Comparison of ENCODE assay signal across 8 cellular contexts in the genomic region with DNA sequence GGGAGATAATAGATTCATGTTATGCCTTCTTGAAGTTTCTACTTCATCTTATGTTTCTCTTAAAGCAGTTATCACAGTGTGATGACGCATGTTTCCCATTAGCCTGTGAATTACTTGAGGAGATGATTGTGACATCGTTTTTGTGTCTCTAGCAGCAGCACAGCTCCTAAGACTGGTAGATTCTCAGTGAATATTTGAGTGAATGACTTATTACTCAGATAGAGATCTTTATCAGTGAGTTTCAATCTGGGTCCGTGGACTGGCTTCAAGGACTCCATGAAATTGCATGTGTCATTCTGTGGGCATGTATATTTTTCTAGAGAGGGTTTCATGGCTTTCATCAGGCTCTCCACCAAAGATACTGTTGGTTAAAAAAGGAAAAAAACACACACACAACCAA. TPM values are rescaled to one million over a fixed set of nuclear protein-coding genes. Genes with fewer than 3 reads are reported as not detected.
DNase-seq lines count a peak whose midpoint lies in the region; ATAC-seq, FAIRE-seq and TF ChIP-seq lines count a peak whose summit lies in the region.

No MANE protein-coding gene starts in this region.

- H3K27me3 Mint-ChIP-seq in activated naive CD4-positive, alpha-beta T cell treated with anti-CD3 and anti-CD28 coated beads for 36 hours (ENCODE audit: low read depth) = no peaks in the 10 kb centered on the region

- TF ChIP-seq CTCF in heart left ventricle (IDR thresholded peaks at IDR 0.05) (no peak), kidney (IDR thresholded peaks at IDR 0.05; ENCODE audit: borderline replicate concordance, extremely low read depth, insufficient read depth) (no peak), upper lobe of left lung (IDR thresholded peaks at IDR 0.05) (no peak)

- H3K4me3 ChIP-seq in heart left ventricle = no peak overlapping the region
- H3K4me3 ChIP-seq in kidney (ENCODE audit: low read length in 2 of 2) = no peak overlapping the region
- no peak overlapping the region for H3K4me3 ChIP-seq in upper lobe of left lung

- peaks cover 0 to 33% (median 10%) of the 10 kb centered on the region in 9 donors for H3K36me3 ChIP-seq in heart left ventricle
- peaks cover 0 to 2% of the 10 kb centered on the region in 2 donors for H3K36me3 ChIP-seq in kidney (ENCODE audit: control insufficient read depth in 1 of 2, insufficient read depth in 2 of 2, low read length in 2 of 2)
- H3K36me3 ChIP-seq in upper lobe of left lung = peaks cover 0 to 6% (median 0%) of the 10 kb centered on the region in 4 donors

- peaks cover 71% of the 10 kb centered on the region for H3K4me1 Mint-ChIP-seq in activated naive CD4-positive, alpha-beta T cell treated with anti-CD3 and anti-CD28 coated beads for 36 hours (ENCODE audit: low read depth)

- peaks cover 7% of the 10 kb centered on the region for H3K9me3 Mint-ChIP-seq in activated naive CD4-positive, alpha-beta T cell treated with anti-CD3 and anti-CD28 coated beads for 36 hours

- peak overlapping the region; percentile 73 for H3K27ac Mint-ChIP-seq in activated naive CD4-positive, alpha-beta T cell treated with anti-CD3 and anti-CD28 coated beads for 36 hours

- FAIRE-seq in kidney (lab: Jason Lieb, UNC) = no peak

- ATAC-seq in heart left ventricle = no peak
- ATAC-seq in upper lobe of left lung (ENCODE audit: low FRiP score in 2 of 2) = no peak
- no peak for ATAC-seq in GM19035 (IDR thresholded peaks at IDR 0.05; ENCODE audit: unreplicated experiment)

- TF ChIP-seq POLR2A in heart left ventricle (IDR thresholded peaks at IDR 0.05) = no peak
- TF ChIP-seq POLR2A in upper lobe of left lung (IDR thresholded peaks at IDR 0.05) = no peak

- WGBS in heart left ventricle, 4 donors = 44 to 55% (median 49%) methylated on average over 3 of the region's 3 CpGs
- WGBS in upper lobe of left lung, 2 donors = 53 to 56% methylated on average over 3 of the region's 3 CpGs

- peak overlapping the region; percentile 8 for H3K4me3 Mint-ChIP-seq in activated naive CD4-positive, alpha-beta T cell treated with anti-CD3 and anti-CD28 coated beads for 36 hours

- H3K9me3 ChIP-seq in heart left ventricle (peaks cover 0 to 5% (median 0%) of the 10 kb centered on the region in 12 donors), kidney (ENCODE audit: control insufficient read depth in 1 of 2, low read length in 2 of 2) (no peaks in the 10 kb centered on the region), upper lobe of left lung (no peaks in the 10 kb centered on the region)

- H3K27ac ChIP-seq in heart left ventricle = peak overlapping the region in 7 of 12 donors; percentile 10 to 94 (median 44)
- H3K27ac ChIP-seq in kidney (ENCODE audit: low read depth in 2 of 2, low read length in 2 of 2) = peak overlapping the region; percentile 21 to 38
- peak overlapping the region in 3 of 4 donors; percentile 3 to 37 (median 16) for H3K27ac ChIP-seq in upper lobe of left lung

- peaks cover 7% of the 10 kb centered on the region for H3K36me3 Mint-ChIP-seq in activated naive CD4-positive, alpha-beta T cell treated with anti-CD3 and anti-CD28 coated beads for 36 hours (ENCODE audit: low read depth)

- CTCF ChIA-PET in activated naive CD4-positive, alpha-beta T cell treated with anti-CD3 and anti-CD28 coated beads for 36 hours (lab: Charles Lee) = interaction anchor here (0.6 to 1.6 kb wide), 2 partner anchors 51 to 79 kb away, joined by 4 to 6 read pairs; no protein-coding TSS in a partner anchor

- TF ChIP-seq EP300 in upper lobe of left lung (IDR thresholded peaks at IDR 0.05) = no peak

- H3K9ac ChIP-seq in kidney (ENCODE audit: low read length in 2 of 2) = no peak overlapping the region

- H3K27me3 ChIP-seq in heart left ventricle (no peaks in the 10 kb centered on the region), upper lobe of left lung (no peaks in the 10 kb centered on the region)

- no peak for DNase-seq in heart left ventricle
- no peak for DNase-seq in cardiac septum (ENCODE audit: low spot score)
- DNase-seq in activated naive CD4-positive, alpha-beta T cell treated with anti-CD3 and anti-CD28 coated beads for 36 hours = peak; percentile 48
- DNase-seq in kidney = no peak
- no peak for DNase-seq in upper lobe of left lung
- no peak for DNase-seq in cerebellar nuclear complex (lab: John Stamatoyannopoulos, UW)
- DNase-seq in NCI-H2171 (lab: John Stamatoyannopoulos, UW) = no peak

- H3K4me1 ChIP-seq in heart left ventricle (peaks cover 23 to 99% (median 84%) of the 10 kb centered on the region in 12 donors), kidney (ENCODE audit: control insufficient read depth in 1 of 2, insufficient read depth in 1 of 2, low read depth in 1 of 2, low read length in 2 of 2) (peaks cover 29 to 44% of the 10 kb centered on the region in 2 donors), upper lobe of left lung (peaks cover 32 to 45% (median 34%) of the 10 kb centered on the region in 4 donors)

- intact Hi-C loops in heart left ventricle (cut with DNase I) = no loop called here
- intact Hi-C loops in cardiac septum (cut with DNase I) = no loop called here
- intact Hi-C loops in activated naive CD4-positive, alpha-beta T cell treated with anti-CD3 and anti-CD28 coated beads for 36 hours (cut with micrococcal nuclease) = loop anchor here (2.0 to 10.0 kb wide), 3 partner anchors 13 to 1027 kb away; a partner anchor contains a TSS
- intact Hi-C loops in kidney (cut with DNase I) = no loop called here

RNA-seq across cellular contexts. Expression of a gene that starts 29.9 kb away (rescaled TPM):
- total RNA-seq in heart left ventricle (10 to 100 TPM; 14.9 to 65.5 (median 40.8) TPM), cardiac septum (59.4 TPM), kidney (53.6 TPM), upper lobe of left lung (10 to 100 TPM; 17.5 to 38.8 (median 26.8) TPM)
- polyA plus RNA-seq in heart left ventricle (10 to 100 TPM; 11.6 to 15.4 TPM), kidney (ENCODE audit: insufficient read depth, low read depth, low replicate concordance) (9.0 TPM)
- 1 to 10 TPM; 4.3 to 4.4 TPM for total RNA-seq in activated naive CD4-positive, alpha-beta T cell treated with anti-CD3 and anti-CD28 coated beads for 36 hours
